ENCODE assay signal across 20 cellular contexts in the genomic region with DNA sequence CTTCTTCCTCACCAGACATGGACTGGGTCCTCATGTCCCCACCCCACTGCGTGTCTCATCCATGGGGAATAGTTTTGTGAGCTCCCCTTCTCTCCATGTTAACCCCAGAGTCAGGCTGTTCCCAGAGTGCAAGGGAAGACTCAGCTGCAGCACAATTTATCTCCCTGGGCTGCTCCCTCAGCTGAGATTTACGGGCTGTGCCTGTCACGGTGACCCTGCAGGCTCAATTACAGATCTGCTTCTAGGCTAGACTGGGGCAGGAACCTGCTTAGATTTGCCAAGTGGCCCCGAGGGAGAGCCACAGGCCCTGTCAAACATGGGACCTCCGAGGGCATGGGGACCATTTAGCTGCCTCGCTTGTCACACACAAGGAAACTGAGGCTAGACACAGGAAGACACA. TPM values are rescaled to one million over a fixed set of nuclear protein-coding genes. Genes with fewer than 3 reads are reported as not detected.
"Had no signal": no experiment of that assay in that cellular context is flagged by ENCODE, and none has a peak within 500 bp of the region (broad histone marks: within the 10 kb centered on the region; RNA-seq: fewer than 3 reads in every experiment).

No MANE protein-coding gene starts in this region.

- H3K27me3 ChIP-seq: gastroesophageal sphincter had no signal

- DNase-seq: activated CD4-positive, alpha-beta T cell treated with anti-CD3 and anti-CD28 coated beads, Interleukin-2, amount 10 ng/mL, durations not matched to agents 7 days and 5 days; activated CD4-positive, CD25-positive, alpha-beta regulatory T cell treated with anti-CD3 and anti-CD28 coated beads, Interleukin-2, amount 50 U/mL, for 72 hours; activated CD8-positive, alpha-beta memory T cell treated with anti-CD3 and anti-CD28 coated beads, Interleukin-2, amount 10 ng/mL, durations not matched to agents 7 days and 5 days; activated CD8-positive, alpha-beta T cell treated with anti-CD3 and anti-CD28 coated beads for 36 hours; activated gamma-delta T cell treated with Interleukin-2 at 50 U/mL for 16 hours; activated T-cell treated with anti-CD3 and anti-CD28 coated beads for 4 hours; central memory CD4-positive, alpha-beta T cell; effector memory CD4-positive, alpha-beta T cell; hypothalamus; mucosa of descending colon; retina; stimulated activated CD4-positive, alpha-beta T cell treated with anti-CD3 and anti-CD28 coated beads, Interleukin-4, amount 100 ng/mL, for 24 hours; stimulated activated naive CD4-positive, alpha-beta T cell treated with Interleukin-2 at 50 U/mL for 16 hours had no signal

- H3K4me1 ChIP-seq: gastroesophageal sphincter had no signal

- H3K36me3 ChIP-seq: gastroesophageal sphincter had no signal

- H3K9me3 ChIP-seq: gastroesophageal sphincter, mucosa of descending colon had no signal

- ATAC-seq: activated CD8-positive, alpha-beta memory T cell treated with anti-CD3 and anti-CD28 coated beads, Interleukin-2, amount 10 ng/mL, durations not matched to agents 7 days and 5 days; activated CD8-positive, alpha-beta T cell treated with anti-CD3 and anti-CD28 coated beads for 36 hours; activated naive CD4-positive, alpha-beta T cell treated with anti-CD3 and anti-CD28 coated beads, Interleukin-2, amount 50 U/mL, for 72 hours; esophagus mucosa; gastroesophageal sphincter; mucosa of descending colon had no signal

- H3K4me3 ChIP-seq: gastroesophageal sphincter, mucosa of descending colon had no signal

- H3K27ac ChIP-seq: gastroesophageal sphincter had no signal

RNA-seq across cellular contexts. Expression of gene CDCP2, which starts 37.8 kb away (rescaled TPM):
- total RNA-seq: activated CD4-positive, alpha-beta T cell treated with anti-CD3 and anti-CD28 coated beads, Interleukin-2, amount 10 ng/mL, durations not matched to agents 7 days and 5 days; astrocyte; esophagus mucosa; neural crest cell; T-helper 2 cell treated with Interferon-gamma antibody and Interleukin-4, amounts not matched to agents 100 ng/mL and 5 ng/mL, for 36 hours had no signal
- polyA plus RNA-seq: thymus had no signal
